ENCODE assay signal across 8 cellular contexts in the genomic region with DNA sequence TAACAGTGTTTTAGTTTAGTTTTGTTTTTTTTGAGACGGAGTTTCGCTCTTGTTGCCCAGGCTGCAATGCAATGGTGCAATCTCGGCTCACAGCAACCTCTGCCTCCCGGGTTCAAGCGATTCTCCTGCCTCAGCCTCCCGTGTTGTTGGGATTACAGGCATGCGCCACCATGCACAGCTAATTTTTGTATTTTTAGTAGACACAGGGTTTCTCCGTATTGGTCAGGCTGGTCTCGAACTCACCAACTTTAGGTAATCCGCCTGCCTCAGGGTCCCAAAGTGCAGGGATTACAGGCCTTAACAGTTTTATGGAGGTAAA. TPM values are rescaled to one million over a fixed set of nuclear protein-coding genes. Genes with fewer than 3 reads are reported as not detected.
DNase-seq lines count a peak whose midpoint lies in the region; ATAC-seq and TF ChIP-seq lines count a peak whose summit lies in the region.
"Not testable (repeated sequence)": the region's sequence is repeated elsewhere in the genome, so short reads cannot be mapped to it uniquely, and the experiment has no call there.

No MANE protein-coding gene starts in this region.

- not testable (repeated sequence) for H2BK20ac ChIP-seq in IMR-90 (ENCODE audit: low read depth, low read length)

- not testable (repeated sequence) for H2AK9ac ChIP-seq in IMR-90 (replicated peaks; ENCODE audit: low read depth, low read length, poor library complexity)

- not testable (repeated sequence) for H3K27me3 ChIP-seq in BLaER1 treated with 17β-estradiol and CSF1 and Interleukin-3, amounts not matched to agents 10 nM and 100 nM; IMR-90 (ENCODE audit: control insufficient read depth, insufficient read depth, low read length); left ventricle myocardium inferior (ENCODE audit: low read depth); naive thymus-derived CD4-positive, alpha-beta T cell (ENCODE audit: control insufficient read depth in 2 of 2, insufficient read depth in 2 of 2, low read length in 2 of 2)

- peak overlapping the region; percentile 96 for H2AFZ ChIP-seq in IMR-90 (replicated peaks; ENCODE audit: low read length, poor library complexity)

- not testable (repeated sequence) for H3K27me3 Mint-ChIP-seq in activated B cell treated with CpG ODN at 0.5 μM for 24 hours; naive thymus-derived CD4-positive, alpha-beta T cell; stimulated activated naive CD8-positive, alpha-beta T cell treated with anti-CD3 and anti-CD28 coated beads, Interleukin-15, Interleukin-2, amounts not matched to agents 100 ng/mL and 50 ng/mL, for 24 hours

- H3K36me3 Mint-ChIP-seq in activated B cell treated with CpG ODN at 0.5 μM for 24 hours (ENCODE audit: low read depth) = peaks cover 25% of the 10 kb centered on the region
- H3K36me3 Mint-ChIP-seq in naive thymus-derived CD4-positive, alpha-beta T cell = peaks cover 3 to 12% (median 8%) of the 10 kb centered on the region in 5 donors
- peaks cover 24% of the 10 kb centered on the region for H3K36me3 Mint-ChIP-seq in stimulated activated naive CD8-positive, alpha-beta T cell treated with anti-CD3 and anti-CD28 coated beads, Interleukin-15, Interleukin-2, amounts not matched to agents 100 ng/mL and 50 ng/mL, for 24 hours (ENCODE audit: low read depth)

- dilution Hi-C loops in IMR-90 (cut with HindIII; ENCODE audit: low sequenced_read_pairs, unreplicated experiment) = not testable (repeated sequence)

- peak overlapping the region; percentile 65 to 87 (median 75) for H3K4me2 ChIP-seq in BLaER1 treated with 17β-estradiol and CSF1 and Interleukin-3, amounts not matched to agents 10 nM and 100 nM
- H3K4me2 ChIP-seq in IMR-90 (ENCODE audit: low read depth, low read length) = peak overlapping the region; percentile 33

- WGBS in IMR-90 (ENCODE audit: extremely low coverage in 2 of 2, insufficient read length in 1 of 2), 2 experiments = 68% methylated on average over 5 of the region's 10 CpGs; no CpG with 5 or more reads in 1 of the 2 experiments

- POLR2A ChIA-PET in IMR-90 (lab: Charles Lee; ENCODE audit: unreplicated experiment) (interaction anchor here (1.0 to 1.9 kb wide), 2 partner anchors 18 to 348 kb away, joined by 6 to 7 read pairs; partner anchors contain the start of gene ZNF770), activated B cell treated with CpG ODN at 0.5 μM for 24 hours (lab: Charles Lee) (interaction anchor here (0.6 to 3.2 kb wide), 7 partner anchors 17 to 940 kb away, joined by 3 to 176 read pairs (median 4); partner anchors contain the start of genes EMC4, LPCAT4, NOP10 and ZNF770)
- POLR2A ChIA-PET in naive thymus-derived CD4-positive, alpha-beta T cell (lab: Charles Lee) = interaction anchor here (0.7 to 4.0 kb wide), 6 partner anchors 11 to 909 kb away, joined by 3 to 126 read pairs (median 4); partner anchors contain the start of genes EMC4 and ZNF770

- not testable (repeated sequence) for BruUV-seq in IMR-90 (replicated peaks; lab: Mats Ljungman, UMichigan)

- intact Hi-C loops in IMR-90 (cut with micrococcal nuclease); activated B cell treated with CpG ODN at 0.5 μM for 24 hours (cut with micrococcal nuclease); left ventricle myocardium inferior (cut with micrococcal nuclease): not testable (repeated sequence)
- intact Hi-C loops in naive thymus-derived CD4-positive, alpha-beta T cell (cut with micrococcal nuclease) = loop anchor here in 1 of 2 donors (5.0 kb wide), 2 partner anchors 763 to 1607 kb away; partner anchors contain the start of gene CDIN1

- TF ChIP-seq POLR2A in IMR-90 (IDR thresholded peaks at IDR 0.05; ENCODE audit: low read depth, low read length) = not testable (repeated sequence)

- H3K36me3 ChIP-seq in BLaER1 treated with 17β-estradiol and CSF1 and Interleukin-3, amounts not matched to agents 10 nM and 100 nM = peaks cover 0 to 25% (median 21%) of the 10 kb centered on the region in 11 experiments; a peak in 20 of 22 replicates
- not testable (repeated sequence) for H3K36me3 ChIP-seq in IMR-90 (ENCODE audit: control insufficient read depth, insufficient read depth, low read length); left ventricle myocardium inferior; naive thymus-derived CD4-positive, alpha-beta T cell (ENCODE audit: control insufficient read depth in 2 of 3, insufficient read depth in 3 of 3, low read length in 3 of 3)

- peaks cover 22 to 39% (median 30%) of the 10 kb centered on the region in 10 experiments for H3K4me1 ChIP-seq in BLaER1 treated with 17β-estradiol and CSF1 and Interleukin-3, amounts not matched to agents 10 nM and 100 nM
- not testable (repeated sequence) for H3K4me1 ChIP-seq in IMR-90 (ENCODE audit: control insufficient read depth, insufficient read depth, low read length)
- H3K4me1 ChIP-seq in left ventricle myocardium inferior = peaks cover 58% of the 10 kb centered on the region
- H3K4me1 ChIP-seq in naive thymus-derived CD4-positive, alpha-beta T cell (ENCODE audit: control insufficient read depth in 2 of 2, insufficient read depth in 2 of 2, low read length in 2 of 2) = peaks cover 10 to 15% of the 10 kb centered on the region in 2 donors

- not testable (repeated sequence) for H2BK5ac ChIP-seq in IMR-90 (ENCODE audit: low read depth, low read length, poor library complexity, severe bottlenecking)

- H3K9me3 ChIP-seq in BLaER1 treated with 17β-estradiol and CSF1 and Interleukin-3, amounts not matched to agents 10 nM and 100 nM (replicated peaks in 1 of 11); IMR-90 (ENCODE audit: control insufficient read depth, insufficient read depth, low read length); left ventricle myocardium inferior (replicated peaks); naive thymus-derived CD4-positive, alpha-beta T cell (ENCODE audit: control insufficient read depth in 2 of 3, low read length in 3 of 3): not testable (repeated sequence)

- ATAC-seq in GM21528 (IDR thresholded peaks at IDR 0.05; ENCODE audit: low FRiP score, unreplicated experiment) = peak; percentile 5
- not testable (repeated sequence) for ATAC-seq in IMR-90 (ENCODE audit: low read depth); activated B cell treated with CpG ODN at 0.5 μM for 24 hours (ENCODE audit: low read depth); naive thymus-derived CD4-positive, alpha-beta T cell

- DNase-seq in IMR-90; activated B cell treated with CpG ODN at 0.5 μM for 24 hours; cardiac fibroblast (ENCODE audit: low read depth in 2 of 2); left ventricle myocardium inferior; naive thymus-derived CD4-positive, alpha-beta T cell: not testable (repeated sequence)

- H3K4me3 Mint-ChIP-seq in activated B cell treated with CpG ODN at 0.5 μM for 24 hours = peak overlapping the region; percentile 98
- peak overlapping the region; percentile 92 to 99 (median 98) for H3K4me3 Mint-ChIP-seq in naive thymus-derived CD4-positive, alpha-beta T cell
- H3K4me3 Mint-ChIP-seq in stimulated activated naive CD8-positive, alpha-beta T cell treated with anti-CD3 and anti-CD28 coated beads, Interleukin-15, Interleukin-2, amounts not matched to agents 100 ng/mL and 50 ng/mL, for 24 hours = peak overlapping the region; percentile 100

- TF ChIP-seq CTCF in IMR-90 (conservative IDR thresholded peaks at IDR 0.05; ENCODE audit: low read depth, low read length); activated B cell treated with CpG ODN at 0.5 μM for 24 hours (IDR thresholded peaks at IDR 0.05); cardiac fibroblast (IDR thresholded peaks at IDR 0.05; ENCODE audit: low read depth, low read length); left ventricle myocardium inferior (IDR thresholded peaks at IDR 0.05; ENCODE audit: borderline replicate concordance): not testable (repeated sequence)

- peak overlapping the region; percentile 83 to 99 (median 92) for H3K4me3 ChIP-seq in BLaER1 treated with 17β-estradiol and CSF1 and Interleukin-3, amounts not matched to agents 10 nM and 100 nM
- H3K4me3 ChIP-seq in IMR-90 (ENCODE audit: insufficient read depth, low read depth, low read length) (peak overlapping the region; percentile 80), cardiac fibroblast (replicated peaks in 1 of 2; ENCODE audit: low read depth in 2 of 2, low read length in 2 of 2) (peak overlapping the region; percentile 89 to 99), left ventricle myocardium inferior (peak overlapping the region; percentile 87)
- peak overlapping the region; percentile 99 for H3K4me3 ChIP-seq in naive thymus-derived CD4-positive, alpha-beta T cell (ENCODE audit: low read length)

- peak overlapping the region; percentile 93 for H3K27ac Mint-ChIP-seq in activated B cell treated with CpG ODN at 0.5 μM for 24 hours
- H3K27ac Mint-ChIP-seq in naive thymus-derived CD4-positive, alpha-beta T cell = peak overlapping the region; percentile 88 to 100 (median 95)
- peak overlapping the region; percentile 98 for H3K27ac Mint-ChIP-seq in stimulated activated naive CD8-positive, alpha-beta T cell treated with anti-CD3 and anti-CD28 coated beads, Interleukin-15, Interleukin-2, amounts not matched to agents 100 ng/mL and 50 ng/mL, for 24 hours

- CTCF ChIA-PET in IMR-90 (lab: Yijun Ruan, JAX) = interaction anchor here (0.8 to 1.6 kb wide), 3 partner anchors 11 to 18 kb away, joined by 3 to 5 read pairs (median 4); partner anchors contain the start of gene ZNF770
- CTCF ChIA-PET in activated B cell treated with CpG ODN at 0.5 μM for 24 hours (lab: Charles Lee) = interaction anchor here (1.5 to 1.9 kb wide), 2 partner anchors 18 to 387 kb away, joined by 3 to 31 read pairs; partner anchors contain the start of genes GOLGA8B and ZNF770
- CTCF ChIA-PET in naive thymus-derived CD4-positive, alpha-beta T cell (lab: Charles Lee) = interaction anchor here (1.0 to 2.3 kb wide), 3 partner anchors 12 to 19 kb away, joined by 3 to 27 read pairs (median 3); partner anchors contain the start of gene ZNF770

- not testable (repeated sequence) for H4K91ac ChIP-seq in IMR-90 (ENCODE audit: insufficient read depth, low read depth, low read length)

- H4K5ac ChIP-seq in IMR-90 (ENCODE audit: low read depth, low read length) = peak overlapping the region; percentile 6

- H3K9me3 Mint-ChIP-seq in activated B cell treated with CpG ODN at 0.5 μM for 24 hours; naive thymus-derived CD4-positive, alpha-beta T cell; stimulated activated naive CD8-positive, alpha-beta T cell treated with anti-CD3 and anti-CD28 coated beads, Interleukin-15, Interleukin-2, amounts not matched to agents 100 ng/mL and 50 ng/mL, for 24 hours: not testable (repeated sequence)

- H3K9me1 ChIP-seq in IMR-90 (ENCODE audit: insufficient read depth, low read length) = not testable (repeated sequence)

- H2BK15ac ChIP-seq in IMR-90 (ENCODE audit: low read depth, low read length) = not testable (repeated sequence)

- peak overlapping the region in 10 of 11 experiments; percentile 43 to 90 (median 86); a peak in 18 of 22 replicates for H3K27ac ChIP-seq in BLaER1 treated with 17β-estradiol and CSF1 and Interleukin-3, amounts not matched to agents 10 nM and 100 nM
- not testable (repeated sequence) for H3K27ac ChIP-seq in IMR-90 (ENCODE audit: insufficient read depth, low read length)
- H3K27ac ChIP-seq in left ventricle myocardium inferior (replicated peaks) = peak overlapping the region; percentile 88
- H3K27ac ChIP-seq in naive thymus-derived CD4-positive, alpha-beta T cell (ENCODE audit: low read depth, low read length) = peak overlapping the region; percentile 83

- peaks cover 3 to 22% of the 10 kb centered on the region in 2 experiments for H3K79me1 ChIP-seq in IMR-90 (ENCODE audit: low read depth in 1 of 2, low read length in 2 of 2)

- H3K14ac ChIP-seq in IMR-90 (replicated peaks; ENCODE audit: low read depth, low read length) = 0 out of 2 replicates have a peak overlapping the region, but pooled peaks have one; percentile 4

- not testable (repeated sequence) for H3K23ac ChIP-seq in IMR-90 (ENCODE audit: low read depth, low read length)

- H2BK120ac ChIP-seq in IMR-90 (ENCODE audit: low read depth, low read length) = not testable (repeated sequence)

- TF ChIP-seq RAD21 in IMR-90 (IDR thresholded peaks at IDR 0.05; ENCODE audit: low read length) = not testable (repeated sequence)

- H2AK5ac ChIP-seq in IMR-90 (ENCODE audit: low read depth, low read length) = not testable (repeated sequence)

- peaks cover 35% of the 10 kb centered on the region for H3K4me1 Mint-ChIP-seq in activated B cell treated with CpG ODN at 0.5 μM for 24 hours
- peaks cover 30 to 50% (median 45%) of the 10 kb centered on the region in 7 donors for H3K4me1 Mint-ChIP-seq in naive thymus-derived CD4-positive, alpha-beta T cell
- peaks cover 46% of the 10 kb centered on the region for H3K4me1 Mint-ChIP-seq in stimulated activated naive CD8-positive, alpha-beta T cell treated with anti-CD3 and anti-CD28 coated beads, Interleukin-15, Interleukin-2, amounts not matched to agents 100 ng/mL and 50 ng/mL, for 24 hours (ENCODE audit: low read depth)

- H3K56ac ChIP-seq in IMR-90 (ENCODE audit: extremely low read depth, insufficient read depth, low read length) = peak overlapping the region; percentile 60; the same call in 1 of the 2 replicates

- peaks cover 0 to 43% (median 23%) of the 10 kb centered on the region in 11 experiments; a peak in 18 of 22 replicates for H4K20me1 ChIP-seq in BLaER1 treated with 17β-estradiol and CSF1 and Interleukin-3, amounts not matched to agents 10 nM and 100 nM
- not testable (repeated sequence) for H4K20me1 ChIP-seq in IMR-90 (ENCODE audit: insufficient read depth, low read length)

- in situ Hi-C loops in IMR-90 (cut with MboI; ENCODE audit: low sequenced_read_pairs) = not testable (repeated sequence)

- peak overlapping the region; percentile 10; the same call in 1 of the 2 replicates for H3K4ac ChIP-seq in IMR-90 (ENCODE audit: low read depth, low read length)

- H4K8ac ChIP-seq in IMR-90 (ENCODE audit: low read depth in 2 of 2, low read length in 2 of 2) = peak overlapping the region; percentile 63 to 91

- H3K9ac ChIP-seq in BLaER1 treated with 17β-estradiol and CSF1 and Interleukin-3, amounts not matched to agents 10 nM and 100 nM = peak overlapping the region; percentile 66 to 95 (median 93)
- peak overlapping the region; percentile 33; the same call in 1 of the 2 replicates for H3K9ac ChIP-seq in IMR-90 (ENCODE audit: low read depth, low read length)

- not testable (repeated sequence) for H3K18ac ChIP-seq in IMR-90 (ENCODE audit: low read depth, low read length)

RNA-seq across cellular contexts. Expression of gene AQR, which starts 0.5 kb away (rescaled TPM):
- total RNA-seq in IMR-90 (2012; rRNA removed) (29.6 and 33.6 TPM in 2 replicates), activated B cell treated with CpG ODN at 0.5 μM for 24 hours (43.3 and 48.6 TPM in 2 replicates), left ventricle myocardium inferior (9.8 TPM)
- polyA plus RNA-seq in IMR-90 (2012; rRNA removed) = 12.7 and 17.9 TPM in 2 replicates
- 1.3 and 2.2 TPM in 2 replicates for polyA plus RNA-seq in IMR-90 (2012; cell fraction: cytosol; rRNA removed)
- 5.2 and 52.3 TPM in 2 replicates for polyA plus RNA-seq in IMR-90 (2012; cell fraction: nucleus; rRNA removed; ENCODE audit: low replicate concordance)
- 10 to 100 TPM; 38.1 to 43.5 (median 41.3) TPM for total RNA-seq in naive thymus-derived CD4-positive, alpha-beta T cell
- polyA plus RNA-seq in naive thymus-derived CD4-positive, alpha-beta T cell = 10 to 100 TPM; 12.7 to 14.2 TPM

RNA-seq across cellular contexts. Expression of gene ZNF770, which starts 18.0 kb away (rescaled TPM):
- total RNA-seq in IMR-90 (2012; rRNA removed) (26.5 and 38.9 TPM in 2 replicates), activated B cell treated with CpG ODN at 0.5 μM for 24 hours (46.8 TPM in 2 replicates), left ventricle myocardium inferior (41.3 TPM)
- 5.5 and 9.4 TPM in 2 replicates for polyA plus RNA-seq in IMR-90 (2012; rRNA removed)
- polyA plus RNA-seq in IMR-90 (2012; cell fraction: cytosol; rRNA removed) = 0.99 and 1.5 TPM in 2 replicates
- polyA plus RNA-seq in IMR-90 (2012; cell fraction: nucleus; rRNA removed; ENCODE audit: low replicate concordance) = 0.51 and 5.5 TPM in 2 replicates
- total RNA-seq in naive thymus-derived CD4-positive, alpha-beta T cell = 10 to 100 TPM; 32.5 to 69.9 (median 50.2) TPM
- 100 to 1,000 TPM; 119 to 146 TPM for polyA plus RNA-seq in naive thymus-derived CD4-positive, alpha-beta T cell
